Comparison of ENCODE assay signal across 14 cellular contexts in genomic region chrX:40087574-40088298, GRCh38. TPM values are rescaled to one million over a fixed set of nuclear protein-coding genes. Genes with fewer than 3 reads are reported as not detected.
DNase-seq lines count a peak whose midpoint lies in the region; ATAC-seq and TF ChIP-seq lines count a peak whose summit lies in the region.
"Had no signal": no experiment of that assay in that cellular context is flagged by ENCODE, and none has a peak within 500 bp of the region (broad histone marks: within the 10 kb centered on the region; RNA-seq: fewer than 3 reads in every experiment).

No MANE protein-coding gene starts in this region.

- H3K4me1 ChIP-seq in SJSA1 (replicated peaks) = peaks cover 62% of the 10 kb centered on the region

- H3K4me3 Mint-ChIP-seq in CD4-positive, alpha-beta T cell = peak overlapping the region; percentile 56
- peak overlapping the region; percentile 24 for H3K4me3 Mint-ChIP-seq in osteocyte (ENCODE audit: unreplicated experiment)

- CTCF ChIA-PET in CD4-positive, alpha-beta T cell (lab: Charles Lee) = no interaction called here

- TF ChIP-seq CTCF in CD4-positive, alpha-beta T cell (IDR thresholded peaks at IDR 0.05) = no peak
- TF ChIP-seq CTCF in fibroblast of villous mesenchyme (IDR thresholded peaks at IDR 0.05; ENCODE audit: insufficient read depth, low read depth, low read length) (no peak), osteocyte (IDR thresholded peaks at IDR 0.05) (no peak)

- POLR2A ChIA-PET in CD4-positive, alpha-beta T cell (lab: Charles Lee) = interaction anchor here (4.8 kb wide), 1 partner anchor 11 kb away, joined by 25 read pairs; the partner anchor contains the start of gene BCOR

- no peaks in the 10 kb centered on the region for H3K9me3 ChIP-seq in CD4-positive, alpha-beta T cell (ENCODE audit: control insufficient read depth, low read length)
- H3K9me3 ChIP-seq in SJSA1 (replicated peaks) = no peaks in the 10 kb centered on the region
- H3K9me3 ChIP-seq: heart right ventricle had no signal

- H3K36me3 Mint-ChIP-seq in CD4-positive, alpha-beta T cell (ENCODE audit: low read depth) = peaks cover 4% of the 10 kb centered on the region
- H3K36me3 Mint-ChIP-seq in osteocyte (ENCODE audit: unreplicated experiment) = peaks cover 2% of the 10 kb centered on the region

- H3K27me3 Mint-ChIP-seq in CD4-positive, alpha-beta T cell = no peaks in the 10 kb centered on the region
- H3K27me3 Mint-ChIP-seq in osteocyte (ENCODE audit: unreplicated experiment) = no peaks in the 10 kb centered on the region

- no peaks in the 10 kb centered on the region for H3K36me3 ChIP-seq in SJSA1
- H3K36me3 ChIP-seq: cardiac muscle cell, heart right ventricle had no signal

- H3K4me3 ChIP-seq in SJSA1 (no peak overlapping the region), fibroblast of villous mesenchyme (ENCODE audit: low read depth, low read length) (no peak overlapping the region)
- H3K4me3 ChIP-seq: cardiac muscle cell, heart right ventricle had no signal

- no peak overlapping the region for H3K27ac Mint-ChIP-seq in CD4-positive, alpha-beta T cell
- peak overlapping the region; percentile 88 for H3K27ac Mint-ChIP-seq in osteocyte (ENCODE audit: unreplicated experiment)

- H3K9me3 Mint-ChIP-seq in CD4-positive, alpha-beta T cell = no peaks in the 10 kb centered on the region
- no peaks in the 10 kb centered on the region for H3K9me3 Mint-ChIP-seq in osteocyte (ENCODE audit: unreplicated experiment)

- no peak overlapping the region for H3K27ac ChIP-seq in CD4-positive, alpha-beta T cell (ENCODE audit: low read depth, low read length)
- peak overlapping the region; percentile 57 for H3K27ac ChIP-seq in SJSA1
- H3K27ac ChIP-seq: cardiac muscle cell, heart right ventricle had no signal

- peaks cover 65% of the 10 kb centered on the region for H3K4me1 Mint-ChIP-seq in CD4-positive, alpha-beta T cell (ENCODE audit: low read depth)
- peaks cover 72% of the 10 kb centered on the region for H3K4me1 Mint-ChIP-seq in osteocyte (ENCODE audit: unreplicated experiment)

- no peak for DNase-seq in CD4-positive, alpha-beta T cell
- DNase-seq in SJSA1 (ENCODE audit: low read depth in 1 of 2, low spot score in 2 of 2) (peak in 1 of 2 experiments; percentile 50), fibroblast of villous mesenchyme (ENCODE audit: low read depth) (peak; percentile 45), osteocyte (ENCODE audit: extremely low spot score, unreplicated experiment) (no peak), activated T-cell treated with anti-CD3 and anti-CD28 coated beads for 4 hours (no peak), NCI-H526 treated with DMSO at 0.1 percent for 48 hours (lab: John Stamatoyannopoulos, UW) (no peak), NCI-H1436 (lab: John Stamatoyannopoulos, UW) (no peak), NCI-H1930 (lab: John Stamatoyannopoulos, UW) (no peak)
- DNase-seq: DMS153; heart right ventricle; NCI-H187; NCI-H748 treated with DMSO at 0.1 percent for 48 hours; stimulated activated CD4-positive, alpha-beta T cell treated with anti-CD3 and anti-CD28 coated beads, Interleukin-15, amount 100 ng/mL, for 24 hours had no signal

- no peaks in the 10 kb centered on the region for H3K27me3 ChIP-seq in CD4-positive, alpha-beta T cell (ENCODE audit: control insufficient read depth, insufficient read depth, low read length)
- no peaks in the 10 kb centered on the region for H3K27me3 ChIP-seq in SJSA1 (replicated peaks)

- no peak for ATAC-seq in CD4-positive, alpha-beta T cell (ENCODE audit: poor library complexity)
- ATAC-seq: heart right ventricle had no signal

- intact Hi-C loops in CD4-positive, alpha-beta T cell (cut with DNase I, micrococcal nuclease) = loop anchor here (5.0 to 10.0 kb wide), 2 partner anchors 75 to 83 kb away; no protein-coding TSS in a partner anchor

RNA-seq across cellular contexts. Expression of gene BCOR, which starts 10.0 kb away (rescaled TPM):
- 10 to 100 TPM; 26.1 to 26.3 TPM for total RNA-seq in CD4-positive, alpha-beta T cell
- 26.9 and 37.2 TPM in 2 replicates for total RNA-seq in SJSA1 (2014; rRNA removed; shearing (Covaris generic))
- total RNA-seq in fibroblast of villous mesenchyme (23.8 and 24.2 TPM in 2 replicates), osteocyte (24.1 and 24.8 TPM in 2 replicates)
